ENCODE assay signal across 17 cellular contexts in the genomic region with DNA sequence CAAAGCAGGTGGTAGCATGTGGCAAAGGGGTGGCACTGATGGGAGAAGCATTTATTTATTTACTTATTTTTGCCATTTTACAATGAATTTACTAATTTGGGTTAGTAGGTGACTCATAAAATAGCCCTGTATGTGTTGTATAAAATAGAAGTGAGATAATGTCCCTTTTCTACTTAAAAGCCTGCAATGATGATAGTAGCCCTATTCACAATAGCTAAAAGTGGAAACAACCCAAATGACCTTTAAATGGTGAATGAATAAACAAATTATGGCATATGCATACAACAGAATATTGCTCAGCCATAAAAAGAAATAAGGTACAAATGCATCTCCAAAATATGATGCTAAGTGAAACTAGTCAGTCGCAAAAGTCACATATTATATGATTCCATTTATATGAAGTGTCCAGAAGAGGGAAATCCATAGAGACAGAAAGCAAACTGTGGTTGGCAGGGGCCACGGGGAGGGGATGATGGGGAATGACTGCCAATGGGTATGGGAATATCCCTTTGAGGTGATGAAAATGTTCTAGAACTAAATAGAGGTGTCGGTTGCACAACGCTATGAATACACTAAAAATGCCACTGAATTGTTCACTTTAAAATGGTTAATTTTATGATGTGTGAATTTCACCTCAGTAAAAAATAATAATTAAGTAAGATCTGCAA. TPM values are rescaled to one million over a fixed set of nuclear protein-coding genes. Genes with fewer than 3 reads are reported as not detected.
DNase-seq lines count a peak whose midpoint lies in the region; TF ChIP-seq lines count a peak whose summit lies in the region.
"Had no signal": no experiment of that assay in that cellular context is flagged by ENCODE, and none has a peak within 500 bp of the region (broad histone marks: within the 10 kb centered on the region; RNA-seq: fewer than 3 reads in every experiment).

No MANE protein-coding gene starts in this region.

- no peak overlapping the region for H3K4me3 ChIP-seq in CD8-positive, alpha-beta memory T cell (ENCODE audit: low read length)
- peak overlapping the region in 1 of 2 experiments; percentile 28 for H3K4me3 ChIP-seq in neutrophil (ENCODE audit: low read depth in 1 of 2, low read length in 1 of 2)
- H3K4me3 ChIP-seq: tibial nerve had no signal

- peaks cover 0 to 30% of the 10 kb centered on the region in 2 donors for H3K27me3 Mint-ChIP-seq in CD8-positive, alpha-beta memory T cell
- no peaks in the 10 kb centered on the region for H3K27me3 Mint-ChIP-seq in activated naive CD8-positive, alpha-beta T cell treated with anti-CD3 and anti-CD28 coated beads for 36 hours

- no peaks in the 10 kb centered on the region for H3K27me3 ChIP-seq in CD8-positive, alpha-beta memory T cell (ENCODE audit: insufficient read depth, low read length, poor library complexity, severe bottlenecking)
- no peaks in the 10 kb centered on the region for H3K27me3 ChIP-seq in neutrophil
- H3K27me3 ChIP-seq: tibial nerve had no signal

- peak overlapping the region; percentile 72 to 98 (median 91) for H3K27ac Mint-ChIP-seq in CD8-positive, alpha-beta memory T cell
- H3K27ac Mint-ChIP-seq in activated naive CD8-positive, alpha-beta T cell treated with anti-CD3 and anti-CD28 coated beads for 36 hours, result peak overlapping the region; percentile 95

- POLR2A ChIA-PET in CD8-positive, alpha-beta memory T cell (lab: Charles Lee), result interaction anchor here (3.6 kb wide), 1 partner anchor 103 kb away, joined by 35 read pairs; a partner anchor contains a TSS

- H3K4me1 Mint-ChIP-seq in CD8-positive, alpha-beta memory T cell, result peaks cover 70 to 95% (median 94%) of the 10 kb centered on the region in 3 donors
- H3K4me1 Mint-ChIP-seq in activated naive CD8-positive, alpha-beta T cell treated with anti-CD3 and anti-CD28 coated beads for 36 hours, result peaks cover 68% of the 10 kb centered on the region

- peaks cover 0 to 9% (median 2%) of the 10 kb centered on the region in 3 donors for H3K36me3 Mint-ChIP-seq in CD8-positive, alpha-beta memory T cell
- peaks cover 6% of the 10 kb centered on the region for H3K36me3 Mint-ChIP-seq in activated naive CD8-positive, alpha-beta T cell treated with anti-CD3 and anti-CD28 coated beads for 36 hours

- H3K36me3 ChIP-seq in CD8-positive, alpha-beta memory T cell (ENCODE audit: insufficient read depth, low read length), result no peaks in the 10 kb centered on the region
- H3K36me3 ChIP-seq in KOPT-K1 (ENCODE audit: insufficient read depth, low read length) (no peaks in the 10 kb centered on the region), neutrophil (no peaks in the 10 kb centered on the region)
- H3K36me3 ChIP-seq: tibial nerve had no signal

- no peak for TF ChIP-seq CTCF in neutrophil (IDR thresholded peaks at IDR 0.05)

- H3K4me3 Mint-ChIP-seq in CD8-positive, alpha-beta memory T cell, result peak overlapping the region in 5 of 7 donors; percentile 2 to 54 (median 36)
- H3K4me3 Mint-ChIP-seq in activated naive CD8-positive, alpha-beta T cell treated with anti-CD3 and anti-CD28 coated beads for 36 hours, result no peak overlapping the region

- no peaks in the 10 kb centered on the region for H3K9me3 ChIP-seq in CD8-positive, alpha-beta memory T cell (ENCODE audit: low read length)
- H3K9me3 ChIP-seq in KOPT-K1 (ENCODE audit: insufficient read depth, low read length, poor library complexity, severe bottlenecking) (no peaks in the 10 kb centered on the region), neutrophil (no peaks in the 10 kb centered on the region)
- H3K9me3 ChIP-seq: tibial nerve had no signal

- peaks cover 99% of the 10 kb centered on the region for H3K4me1 ChIP-seq in CD8-positive, alpha-beta memory T cell (ENCODE audit: insufficient read depth, low read length)
- peaks cover 92 to 100% of the 10 kb centered on the region in 2 experiments for H3K4me1 ChIP-seq in neutrophil (ENCODE audit: control insufficient read depth in 1 of 2, insufficient read depth in 1 of 2, low read depth in 1 of 2, low read length in 1 of 2)

- no peak overlapping the region for H3K27ac ChIP-seq in CD8-positive, alpha-beta memory T cell (ENCODE audit: low read depth, low read length)
- H3K27ac ChIP-seq in KOPT-K1 (ENCODE audit: low read depth, low read length, poor library complexity, severe bottlenecking) (peak overlapping the region; percentile 100), neutrophil (peak overlapping the region; percentile 100)

- DNase-seq in CD8-positive, alpha-beta memory T cell, result no peak
- DNase-seq in activated naive CD8-positive, alpha-beta T cell treated with anti-CD3 and anti-CD28 coated beads for 36 hours, result no peak
- DNase-seq in NCI-H69 (lab: John Stamatoyannopoulos, UW), result no peak
- DNase-seq in NCI-H524 (lab: John Stamatoyannopoulos, UW), result no peak
- DNase-seq in activated gamma-delta T cell treated with Interleukin-2 at 50 U/mL for 16 hours, result no peak
- DNase-seq: COR-L47, islet precursor cell, NCI-H2081, NCI-H774, T1000 had no signal

- H3K9me3 Mint-ChIP-seq in CD8-positive, alpha-beta memory T cell, result no peaks in the 10 kb centered on the region
- H3K9me3 Mint-ChIP-seq in activated naive CD8-positive, alpha-beta T cell treated with anti-CD3 and anti-CD28 coated beads for 36 hours, result no peaks in the 10 kb centered on the region

- CTCF ChIA-PET in CD8-positive, alpha-beta memory T cell (lab: Charles Lee), result interaction anchor here (2.8 kb wide), 1 partner anchor 29 kb away, joined by 14 read pairs; no protein-coding TSS in a partner anchor

RNA-seq across cellular contexts. Expression of a gene that starts 35.8 kb away (rescaled TPM):
- total RNA-seq in CD8-positive, alpha-beta memory T cell, result not detected
- not detected for polyA plus RNA-seq in CD8-positive, alpha-beta memory T cell
- not detected for total RNA-seq in activated naive CD8-positive, alpha-beta T cell treated with anti-CD3 and anti-CD28 coated beads for 36 hours
- total RNA-seq: activated CD8-positive, alpha-beta memory T cell treated with anti-CD3 and anti-CD28 coated beads for 36 hours; cerebellum; epithelial cell of proximal tubule; mononuclear cell; tibial nerve had no signal
